ENCODE assay signal across 24 cellular contexts in genomic region chr16:78788276-78788675, GRCh38.
"Had no signal": no experiment of that assay in that cellular context is flagged by ENCODE, and none has a peak within 500 bp of the region (broad histone marks: within the 10 kb centered on the region; RNA-seq: fewer than 3 reads in every experiment).

No MANE protein-coding gene starts in this region.

- H3K27me3 Mint-ChIP-seq: activated naive CD4-positive, alpha-beta T cell treated with anti-CD3 and anti-CD28 coated beads, Interleukin-2, amount 10 ng/mL, durations not matched to agents 7 days and 5 days; activated naive CD8-positive, alpha-beta T cell treated with anti-CD3 and anti-CD28 coated beads, Interleukin-2, amount 10 ng/mL, durations not matched to agents 7 days and 5 days; brain had no signal

- H3K9me3 Mint-ChIP-seq: activated naive CD4-positive, alpha-beta T cell treated with anti-CD3 and anti-CD28 coated beads, Interleukin-2, amount 10 ng/mL, durations not matched to agents 7 days and 5 days; activated T-cell treated with anti-CD3 and anti-CD28 coated beads, Interleukin-2, amount 50 U/mL, for 24 hours; activated T-helper 1 cell treated with anti-CD3 and anti-CD28 coated beads, Interleukin-12 subunit alpha, Interleukin-12 subunit beta, Interleukin-2, Interleukin-4 antibody, amounts not matched to agents 30 ng/mL and 10 ng/mL and 1 ng/mL, durations not matched to agents 14 hours and 24 hours and 36 hours; brain had no signal

- H3K4me3 Mint-ChIP-seq: activated naive CD4-positive, alpha-beta T cell treated with anti-CD3 and anti-CD28 coated beads, Interleukin-2, amount 10 ng/mL, durations not matched to agents 7 days and 5 days; activated naive CD8-positive, alpha-beta T cell treated with anti-CD3 and anti-CD28 coated beads, Interleukin-2, amount 10 ng/mL, durations not matched to agents 7 days and 5 days; activated T-cell treated with anti-CD3 and anti-CD28 coated beads, Interleukin-2, amount 50 U/mL, for 24 hours; activated T-helper 1 cell treated with anti-CD3 and anti-CD28 coated beads, Interleukin-12 subunit alpha, Interleukin-12 subunit beta, Interleukin-2, Interleukin-4 antibody, amounts not matched to agents 30 ng/mL and 10 ng/mL and 1 ng/mL, durations not matched to agents 14 hours and 24 hours and 36 hours; brain had no signal

- H3K27ac Mint-ChIP-seq: activated naive CD4-positive, alpha-beta T cell treated with anti-CD3 and anti-CD28 coated beads, Interleukin-2, amount 10 ng/mL, durations not matched to agents 7 days and 5 days; activated naive CD8-positive, alpha-beta T cell treated with anti-CD3 and anti-CD28 coated beads, Interleukin-2, amount 10 ng/mL, durations not matched to agents 7 days and 5 days; activated T-cell treated with anti-CD3 and anti-CD28 coated beads, Interleukin-2, amount 50 U/mL, for 24 hours; activated T-helper 1 cell treated with anti-CD3 and anti-CD28 coated beads, Interleukin-12 subunit alpha, Interleukin-12 subunit beta, Interleukin-2, Interleukin-4 antibody, amounts not matched to agents 30 ng/mL and 10 ng/mL and 1 ng/mL, durations not matched to agents 14 hours and 24 hours and 36 hours; brain had no signal

- DNase-seq: activated CD4-positive, alpha-beta T cell treated with anti-CD3 and anti-CD28 coated beads for 48 hours; activated CD4-positive, alpha-beta T cell treated with anti-CD3 and anti-CD28 coated beads, Interleukin-2, amount 50 U/mL, for 1 hour; activated CD4-positive, alpha-beta T cell treated with anti-CD3 and anti-CD28 coated beads, Interleukin-2, amount 50 U/mL, for 48 hours; activated CD4-positive, CD25-positive, alpha-beta regulatory T cell; activated CD4-positive, CD25-positive, alpha-beta regulatory T cell treated with anti-CD3 and anti-CD28 coated beads, Interleukin-2, amount 50 U/mL, for 72 hours; activated CD8-positive, alpha-beta memory T cell treated with anti-CD3 and anti-CD28 coated beads, Interleukin-2, amount 50 U/mL, for 48 hours; activated gamma-delta T cell; activated naive CD4-positive, alpha-beta T cell; activated naive CD4-positive, alpha-beta T cell treated with anti-CD3 and anti-CD28 coated beads, Interleukin-2, amount 10 ng/mL, durations not matched to agents 7 days and 5 days; activated naive CD8-positive, alpha-beta T cell treated with anti-CD3 and anti-CD28 coated beads, Interleukin-2, amount 10 ng/mL, durations not matched to agents 7 days and 5 days; activated T-cell treated with anti-CD3 and anti-CD28 coated beads for 4 hours; activated T-cell treated with anti-CD3 and anti-CD28 coated beads, Interleukin-2, amount 50 U/mL, for 24 hours; central memory CD4-positive, alpha-beta T cell; cerebellar nuclear complex; colonic mucosa; effector CD8-positive, alpha-beta T cell; esophagus squamous epithelium; foreskin melanocyte; heart right ventricle; T-helper 2 cell had no signal

- ATAC-seq: activated naive CD4-positive, alpha-beta T cell treated with anti-CD3 and anti-CD28 coated beads, Interleukin-2, amount 50 U/mL, for 72 hours; gastroesophageal sphincter; heart right ventricle had no signal

- H3K36me3 Mint-ChIP-seq: activated naive CD4-positive, alpha-beta T cell treated with anti-CD3 and anti-CD28 coated beads, Interleukin-2, amount 10 ng/mL, durations not matched to agents 7 days and 5 days; activated naive CD8-positive, alpha-beta T cell treated with anti-CD3 and anti-CD28 coated beads, Interleukin-2, amount 10 ng/mL, durations not matched to agents 7 days and 5 days; brain had no signal

- H3K4me1 Mint-ChIP-seq: activated naive CD8-positive, alpha-beta T cell treated with anti-CD3 and anti-CD28 coated beads, Interleukin-2, amount 10 ng/mL, durations not matched to agents 7 days and 5 days; brain had no signal
